ENCODE assay signal across 27 cellular contexts in the genomic region with DNA sequence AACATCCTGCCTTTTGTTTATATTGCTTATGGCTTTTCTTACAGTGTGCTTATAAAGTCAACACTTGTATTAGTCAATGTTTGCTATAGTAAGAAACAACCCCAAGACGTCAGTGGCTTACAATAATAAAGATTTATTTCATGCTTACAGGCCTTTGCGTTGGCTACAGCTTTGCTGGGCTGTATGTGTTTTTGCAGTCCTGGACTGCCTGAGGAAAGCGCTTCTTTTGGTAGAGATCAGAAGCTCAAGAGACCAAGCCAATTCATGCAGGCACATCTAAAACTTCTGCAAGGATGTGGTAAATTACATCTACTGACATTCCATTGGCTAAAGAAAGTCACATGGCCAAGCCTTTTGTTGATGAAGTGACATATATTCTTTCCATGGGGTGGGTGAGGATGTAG. TPM values are rescaled to one million over a fixed set of nuclear protein-coding genes. Genes with fewer than 3 reads are reported as not detected.
DNase-seq lines count a peak whose midpoint lies in the region; ATAC-seq, FAIRE-seq and TF ChIP-seq lines count a peak whose summit lies in the region.
"Had no signal": no experiment of that assay in that cellular context is flagged by ENCODE, and none has a peak within 500 bp of the region (broad histone marks: within the 10 kb centered on the region; RNA-seq: fewer than 3 reads in every experiment).

No MANE protein-coding gene starts in this region.

- POLR2A ChIA-PET in IMR-90 (lab: Charles Lee; ENCODE audit: unreplicated experiment) = no interaction called here

- H3K4me1 ChIP-seq in IMR-90 (ENCODE audit: control insufficient read depth, insufficient read depth, low read length) (no peaks in the 10 kb centered on the region; the same call in 1 of the 2 replicates), astrocyte (ENCODE audit: insufficient read depth, low read length) (peaks cover 16% of the 10 kb centered on the region), neuronal stem cell (ENCODE audit: control insufficient read depth in 2 of 2, insufficient read depth in 1 of 2, low read depth in 1 of 2, low read length in 2 of 2) (no peaks in the 10 kb centered on the region)
- H3K4me1 ChIP-seq: gastroesophageal sphincter, spleen had no signal

- no peak overlapping the region for H2BK5ac ChIP-seq in IMR-90 (ENCODE audit: low read depth, low read length, poor library complexity, severe bottlenecking)
- H2BK5ac ChIP-seq in neuronal stem cell (ENCODE audit: low read length) = no peak overlapping the region

- intact Hi-C loops in IMR-90 (cut with micrococcal nuclease) = no loop called here

- no peaks in the 10 kb centered on the region for H3K27me3 ChIP-seq in IMR-90 (ENCODE audit: control insufficient read depth, insufficient read depth, low read length)
- no peaks in the 10 kb centered on the region for H3K27me3 ChIP-seq in astrocyte (ENCODE audit: insufficient read depth, low read length)
- H3K27me3 ChIP-seq in neuronal stem cell (ENCODE audit: control insufficient read depth in 3 of 3, insufficient read depth in 3 of 3, low read depth in 1 of 3, low read length in 3 of 3) = peaks cover 0 to 4% (median 0%) of the 10 kb centered on the region in 3 experiments
- H3K27me3 ChIP-seq: gastroesophageal sphincter had no signal

- no peak for TF ChIP-seq CTCF in IMR-90 (conservative IDR thresholded peaks at IDR 0.05; ENCODE audit: low read depth, low read length)
- TF ChIP-seq CTCF in astrocyte (IDR thresholded peaks at IDR 0.05; ENCODE audit: insufficient read depth, low read depth, low read length) = no peak

- no peak overlapping the region for H4K5ac ChIP-seq in IMR-90 (ENCODE audit: low read depth, low read length)

- H3K27ac ChIP-seq in IMR-90 (ENCODE audit: insufficient read depth, low read length) = no peak overlapping the region
- no peak overlapping the region for H3K27ac ChIP-seq in astrocyte (ENCODE audit: low read depth, low read length)
- no peak overlapping the region for H3K27ac ChIP-seq in neuronal stem cell (replicated peaks; ENCODE audit: low read length)
- H3K27ac ChIP-seq: gastroesophageal sphincter, HL-60, PC-9, SK-N-MC, spleen had no signal

- H2BK15ac ChIP-seq in IMR-90 (ENCODE audit: low read depth, low read length) (no peak overlapping the region), neuronal stem cell (ENCODE audit: low read length) (no peak overlapping the region)

- no peaks in the 10 kb centered on the region for H3K36me3 Mint-ChIP-seq in astrocyte (ENCODE audit: low read depth, unreplicated experiment)
- H3K36me3 Mint-ChIP-seq: type B pancreatic cell had no signal

- no peak overlapping the region for H2BK20ac ChIP-seq in IMR-90 (ENCODE audit: low read depth, low read length)

- H3K56ac ChIP-seq in IMR-90 (ENCODE audit: extremely low read depth, insufficient read depth, low read length) = no peak overlapping the region

- H2AK5ac ChIP-seq in IMR-90 (ENCODE audit: low read depth, low read length) (no peak overlapping the region), neuronal stem cell (ENCODE audit: low read depth, low read length) (no peak overlapping the region)

- WGBS in IMR-90 (ENCODE audit: extremely low coverage in 2 of 2, insufficient read length in 1 of 2), 2 experiments = 60% methylated on average over 2 of the region's 3 CpGs; no CpG with 5 or more reads in 1 of the 2 experiments
- no CpG with 5 or more reads among the region's 3 CpGs for WGBS in neuronal stem cell (ENCODE audit: extremely low coverage in 2 of 2, insufficient read length in 2 of 2, insufficient replicate concordance in 1 of 2), 2 donors

- ATAC-seq in IMR-90 (ENCODE audit: low read depth) = peak; percentile 78
- no peak for ATAC-seq in HG03354 (IDR thresholded peaks at IDR 0.05; ENCODE audit: poor library complexity, severe bottlenecking, unreplicated experiment)
- ATAC-seq: activated T-helper 17 cell treated with anti-CD3 and anti-CD28 coated beads, Interleukin-2, amount 50 U/mL, for 72 hours; gastroesophageal sphincter had no signal

- dilution Hi-C loops in IMR-90 (cut with HindIII; ENCODE audit: low sequenced_read_pairs, unreplicated experiment) = no loop called here

- H2AFZ ChIP-seq in IMR-90 (replicated peaks; ENCODE audit: low read length, poor library complexity) (no peak overlapping the region), astrocyte (ENCODE audit: low read depth, low read length) (peak overlapping the region; percentile 33), neuronal stem cell (ENCODE audit: low read length) (peak overlapping the region; percentile 28)
- H2AFZ ChIP-seq: PC-9 had no signal

- H3K9me3 Mint-ChIP-seq in astrocyte (ENCODE audit: unreplicated experiment) = peaks cover 3% of the 10 kb centered on the region
- H3K9me3 Mint-ChIP-seq: activated T-helper 17 cell treated with anti-CD3 and anti-CD28 coated beads, Interleukin-2, amount 50 U/mL, for 72 hours; central memory CD8-positive, alpha-beta T cell; HFFc6; type B pancreatic cell had no signal

- H3K9me3 ChIP-seq in IMR-90 (ENCODE audit: control insufficient read depth, insufficient read depth, low read length) (no peaks in the 10 kb centered on the region), astrocyte (ENCODE audit: insufficient read depth, low read depth, low read length) (no peaks in the 10 kb centered on the region), neuronal stem cell (replicated peaks in 1 of 2; ENCODE audit: control insufficient read depth in 2 of 2, insufficient read depth in 1 of 2, low read depth in 1 of 2, low read length in 2 of 2) (no peaks in the 10 kb centered on the region)
- H3K9me3 ChIP-seq: gastroesophageal sphincter, spleen had no signal

- H3K14ac ChIP-seq in IMR-90 (replicated peaks; ENCODE audit: low read depth, low read length) (no peak overlapping the region), neuronal stem cell (ENCODE audit: low read length) (no peak overlapping the region)

- in situ Hi-C loops in IMR-90 (cut with MboI; ENCODE audit: low sequenced_read_pairs) = no loop called here

- no peaks in the 10 kb centered on the region for H3K79me2 ChIP-seq in astrocyte (ENCODE audit: insufficient read depth, low read length)

- H2BK120ac ChIP-seq in IMR-90 (ENCODE audit: low read depth, low read length) (no peak overlapping the region), neuronal stem cell (ENCODE audit: low read depth, low read length) (no peak overlapping the region)

- H3K9ac ChIP-seq in IMR-90 (ENCODE audit: low read depth, low read length) = no peak overlapping the region
- no peak overlapping the region for H3K9ac ChIP-seq in astrocyte (ENCODE audit: low read length)
- no peak overlapping the region for H3K9ac ChIP-seq in neuronal stem cell (ENCODE audit: low read depth, low read length, poor library complexity)

- FAIRE-seq in astrocyte (lab: Jason Lieb, UNC) (peak; percentile 70), HTR-8/SVneo (lab: Jason Lieb, UNC) (no peak)
- FAIRE-seq: GM12891 had no signal

- H4K20me1 ChIP-seq in IMR-90 (ENCODE audit: insufficient read depth, low read length) = no peaks in the 10 kb centered on the region
- no peaks in the 10 kb centered on the region for H4K20me1 ChIP-seq in astrocyte (ENCODE audit: insufficient read depth, low read length)

- TF ChIP-seq RAD21 in IMR-90 (IDR thresholded peaks at IDR 0.05; ENCODE audit: low read length) = no peak

- H3K4ac ChIP-seq in IMR-90 (ENCODE audit: low read depth, low read length) (no peak overlapping the region), neuronal stem cell (ENCODE audit: low read length) (no peak overlapping the region)

- no peak overlapping the region for H4K91ac ChIP-seq in IMR-90 (ENCODE audit: insufficient read depth, low read depth, low read length)
- H4K91ac ChIP-seq in neuronal stem cell (ENCODE audit: low read depth, low read length, poor library complexity) = no peak overlapping the region

- no peak overlapping the region for H3K23ac ChIP-seq in IMR-90 (ENCODE audit: low read depth, low read length)
- H3K23ac ChIP-seq in neuronal stem cell (ENCODE audit: low read depth, low read length, poor library complexity) = no peak overlapping the region

- DNase-seq in DMS153 (lab: John Stamatoyannopoulos, UW) (peak; percentile 32), DMS153 treated with DMSO at 0.1 percent for 48 hours (lab: John Stamatoyannopoulos, UW; ENCODE audit: unreplicated experiment) (no peak), IMR-90 (peak; percentile 70), astrocyte (ENCODE audit: low read depth) (no peak), neuronal stem cell (ENCODE audit: low spot score) (no peak), HTR-8/SVneo (ENCODE audit: insufficient read length, low spot score) (no peak), CD1c-positive myeloid dendritic cell (ENCODE audit: extremely low spot score) (no peak)
- DNase-seq: activated CD4-positive, CD25-positive, alpha-beta regulatory T cell treated with anti-CD3 and anti-CD28 coated beads, Interleukin-2, amount 50 U/mL, for 72 hours; HFFc6; KBM-7; midbrain; NCI-H1092; NCI-H2107; NCI-H526; nephron progenitor cell; PC-9; spleen; stimulated activated CD4-positive, alpha-beta T cell treated with anti-CD3 and anti-CD28 coated beads, Interleukin-4, amount 100 ng/mL, for 4 hours; T1000 had no signal

- H3K27ac Mint-ChIP-seq in astrocyte (ENCODE audit: unreplicated experiment) = no peak overlapping the region
- H3K27ac Mint-ChIP-seq: activated T-helper 17 cell treated with anti-CD3 and anti-CD28 coated beads, Interleukin-2, amount 50 U/mL, for 72 hours; HFFc6; nephron progenitor cell; type B pancreatic cell had no signal

- TF ChIP-seq POLR2A in IMR-90 (IDR thresholded peaks at IDR 0.05; ENCODE audit: low read depth, low read length) = no peak

- H3K18ac ChIP-seq in IMR-90 (ENCODE audit: low read depth, low read length) (no peak overlapping the region), neuronal stem cell (ENCODE audit: low read length) (no peak overlapping the region)

- peaks cover 5% of the 10 kb centered on the region for H3K4me1 Mint-ChIP-seq in astrocyte (ENCODE audit: low read depth, unreplicated experiment)
- H3K4me1 Mint-ChIP-seq: activated T-helper 17 cell treated with anti-CD3 and anti-CD28 coated beads, Interleukin-2, amount 50 U/mL, for 72 hours; central memory CD8-positive, alpha-beta T cell; nephron progenitor cell had no signal

- CTCF ChIA-PET in IMR-90 (lab: Yijun Ruan, JAX) = interaction anchor here (0.5 to 1.0 kb wide), 3 partner anchors 26 to 1317 kb away, joined by 3 to 4 read pairs (median 4); no protein-coding TSS in a partner anchor

- H3K79me1 ChIP-seq in IMR-90 (ENCODE audit: low read depth in 1 of 2, low read length in 2 of 2) (no peaks in the 10 kb centered on the region), neuronal stem cell (ENCODE audit: low read depth, low read length) (no peaks in the 10 kb centered on the region)

- H3K9me1 ChIP-seq in IMR-90 (ENCODE audit: insufficient read depth, low read length) = no peaks in the 10 kb centered on the region

- H3K4me3 ChIP-seq in IMR-90 (ENCODE audit: insufficient read depth, low read depth, low read length) = no peak overlapping the region
- no peak overlapping the region for H3K4me3 ChIP-seq in astrocyte (ENCODE audit: insufficient read depth, low read depth, low read length)
- H3K4me3 ChIP-seq in neuronal stem cell (ENCODE audit: low read length in 2 of 2) = no peak overlapping the region
- H3K4me3 ChIP-seq: gastroesophageal sphincter, PC-9, SK-N-MC, spleen had no signal

- H3K4me3 Mint-ChIP-seq in astrocyte (ENCODE audit: unreplicated experiment) = no peak overlapping the region
- H3K4me3 Mint-ChIP-seq: activated T-helper 17 cell treated with anti-CD3 and anti-CD28 coated beads, Interleukin-2, amount 50 U/mL, for 72 hours; central memory CD8-positive, alpha-beta T cell; HFFc6; nephron progenitor cell; type B pancreatic cell had no signal

- no peak overlapping the region for H2AK9ac ChIP-seq in IMR-90 (replicated peaks; ENCODE audit: low read depth, low read length, poor library complexity)

- no peak overlapping the region for H2BK12ac ChIP-seq in neuronal stem cell (ENCODE audit: low read length)

- H4K8ac ChIP-seq in IMR-90 (ENCODE audit: low read depth in 2 of 2, low read length in 2 of 2) (no peak overlapping the region), neuronal stem cell (ENCODE audit: low read depth, low read length) (no peak overlapping the region)

- BruUV-seq in IMR-90 (replicated peaks; lab: Mats Ljungman, UMichigan) = no TSS peak

- H3K4me2 ChIP-seq in IMR-90 (ENCODE audit: low read depth, low read length) (no peak overlapping the region), astrocyte (ENCODE audit: low read length) (peak overlapping the region; percentile 2), neuronal stem cell (ENCODE audit: insufficient read depth, low read length, poor library complexity, severe bottlenecking) (no peak overlapping the region)
- H3K4me2 ChIP-seq: PC-9 had no signal

- H3K36me3 ChIP-seq in IMR-90 (ENCODE audit: control insufficient read depth, insufficient read depth, low read length) = no peaks in the 10 kb centered on the region
- H3K36me3 ChIP-seq in astrocyte (ENCODE audit: insufficient read depth, low read length) = no peaks in the 10 kb centered on the region
- no peaks in the 10 kb centered on the region for H3K36me3 ChIP-seq in neuronal stem cell (replicated peaks in 1 of 2; ENCODE audit: control insufficient read depth in 2 of 2, insufficient read depth in 2 of 2, low read length in 2 of 2)
- H3K36me3 ChIP-seq: gastroesophageal sphincter, spleen had no signal

- H3K27me3 Mint-ChIP-seq in astrocyte (ENCODE audit: low read depth, unreplicated experiment) = no peaks in the 10 kb centered on the region
- H3K27me3 Mint-ChIP-seq: central memory CD8-positive, alpha-beta T cell had no signal

RNA-seq across cellular contexts. Expression of a gene that starts 17.5 kb away (rescaled TPM):
- 1.4 and 2.2 TPM in 2 replicates for total RNA-seq in IMR-90 (2012; rRNA removed)
- polyA plus RNA-seq in IMR-90 (2012; rRNA removed) = 0.56 and 0.72 TPM in 2 replicates
- 0.11 and 0.15 TPM in 2 replicates for polyA plus RNA-seq in IMR-90 (2012; cell fraction: cytosol; rRNA removed)
- polyA plus RNA-seq in IMR-90 (2012; cell fraction: nucleus; rRNA removed; ENCODE audit: low replicate concordance) = 0.18 and 2.3 TPM in 2 replicates
- 1.6 and 2.4 TPM in 2 replicates for total RNA-seq in astrocyte
- 8.4 TPM for polyA plus RNA-seq in neuronal stem cell (2013, experiment 1 of 2)
- polyA plus RNA-seq in neuronal stem cell (2013, experiment 2 of 2) = 8.9 TPM

RNA-seq across cellular contexts. Expression of a gene that starts 48.3 kb away (rescaled TPM):
- total RNA-seq in IMR-90 (2012; rRNA removed) (46.4 and 56.6 TPM in 2 replicates), astrocyte (1.2 and 2.2 TPM in 2 replicates)
- polyA plus RNA-seq in IMR-90 (2012; rRNA removed) = 49.9 and 52.1 TPM in 2 replicates
- 32.9 and 56.4 TPM in 2 replicates for polyA plus RNA-seq in IMR-90 (2012; cell fraction: cytosol; rRNA removed)
- polyA plus RNA-seq in IMR-90 (2012; cell fraction: nucleus; rRNA removed; ENCODE audit: low replicate concordance) = 37.9 and 66.1 TPM in 2 replicates
- 30.5 TPM for polyA plus RNA-seq in neuronal stem cell (2013, experiment 1 of 2)
- polyA plus RNA-seq in neuronal stem cell (2013, experiment 2 of 2) = 31.6 TPM
- total RNA-seq: activated T-helper 17 cell treated with anti-CD3 and anti-CD28 coated beads, Interleukin-2, amount 50 U/mL, for 72 hours had no signal

Comparison
In these comparisons a context has a peak if more than half of its experiments do, and no peak if none do; other contexts are left out.
1. DNase-seq: peak in DMS153 (single experiment) and IMR-90 (single experiment); none in DMS153 treated with DMSO at 0.1 percent for 48 hours (single experiment), astrocyte (single experiment), neuronal stem cell (single experiment), HTR-8/SVneo (single experiment) and CD1c-positive myeloid dendritic cell (single experiment).
2. RNA of a gene that starts 48.3 kb away (total RNA-seq): 46.4 to 56.6 TPM in IMR-90; 1.2 to 2.2 TPM in astrocyte; every median in the first group is over 10 times any median in the second.